8 cellular contexts compared by ENCODE assay signal in genomic region chr6:34655876-34656377, GRCh38. TPM values are rescaled to one million over a fixed set of nuclear protein-coding genes. Genes with fewer than 3 reads are reported as not detected.
DNase-seq lines count a peak whose midpoint lies in the region; ATAC-seq and TF ChIP-seq lines count a peak whose summit lies in the region.
"Not testable (repeated sequence)": the region's sequence is repeated elsewhere in the genome, so short reads cannot be mapped to it uniquely, and the experiment has no call there.

No MANE protein-coding gene starts in this region.

- intact Hi-C loops in activated CD4-positive, alpha-beta memory T cell treated with anti-CD3 and anti-CD28 coated beads for 36 hours (cut with micrococcal nuclease): loop anchor here (1.0 to 5.0 kb wide), 4 partner anchors 8 to 101 kb away; partner anchors contain the start of genes ILRUN and SNRPC
- intact Hi-C loops in body of pancreas (cut with DNase I): not testable (repeated sequence)
- intact Hi-C loops in aorta (cut with DNase I): loop anchor here in 1 of 2 donors (5.0 kb wide), 1 partner anchor 41 kb away; the partner anchor contains the start of gene ILRUN

- H3K4me3 ChIP-seq in MG63 (peak overlapping the region; percentile 48), fibroblast of villous mesenchyme (ENCODE audit: low read depth, low read length) (peak overlapping the region; percentile 22), mucosa of stomach (ENCODE audit: low read length) (peak overlapping the region; percentile 28), smooth muscle cell (peak overlapping the region; percentile 31)
- not testable (repeated sequence) for H3K4me3 ChIP-seq in body of pancreas; aorta (ENCODE audit: low read length in 2 of 2)

- H3K9me3 Mint-ChIP-seq in activated CD4-positive, alpha-beta memory T cell treated with anti-CD3 and anti-CD28 coated beads for 36 hours: not testable (repeated sequence)

- H3K36me3 Mint-ChIP-seq in activated CD4-positive, alpha-beta memory T cell treated with anti-CD3 and anti-CD28 coated beads for 36 hours: peaks cover 13% of the 10 kb centered on the region

- POLR2A ChIA-PET in activated CD4-positive, alpha-beta memory T cell treated with anti-CD3 and anti-CD28 coated beads for 36 hours (lab: Charles Lee): interaction anchor here (0.6 to 3.4 kb wide), 7 partner anchors 9 to 473 kb away, joined by 3 to 52 read pairs (median 7); partner anchors contain the start of genes ILRUN and SNRPC

- H3K27me3 Mint-ChIP-seq in activated CD4-positive, alpha-beta memory T cell treated with anti-CD3 and anti-CD28 coated beads for 36 hours: not testable (repeated sequence)

- not testable (repeated sequence) for H3K36me3 ChIP-seq in MG63; body of pancreas (replicated peaks in 1 of 2; ENCODE audit: insufficient read depth in 1 of 2, low read depth in 2 of 2); mucosa of stomach (ENCODE audit: control insufficient read depth, insufficient read depth, low read length); smooth muscle cell (ENCODE audit: low read depth); aorta (ENCODE audit: control insufficient read depth in 1 of 2, insufficient read depth in 2 of 2, low read length in 1 of 2)

- TF ChIP-seq CTCF in body of pancreas (IDR thresholded peaks at IDR 0.05); fibroblast of villous mesenchyme (IDR thresholded peaks at IDR 0.05; ENCODE audit: insufficient read depth, low read depth, low read length); smooth muscle cell (IDR thresholded peaks at IDR 0.05; ENCODE audit: borderline replicate concordance, insufficient read depth, poor library complexity, severe bottlenecking): not testable (repeated sequence)

- peaks cover 40% of the 10 kb centered on the region for H3F3A ChIP-seq in smooth muscle cell (ENCODE audit: low read depth)

- DNase-seq in MG63; activated CD4-positive, alpha-beta memory T cell treated with anti-CD3 and anti-CD28 coated beads for 36 hours; body of pancreas; fibroblast of villous mesenchyme (ENCODE audit: low read depth); smooth muscle cell (lab: John Stamatoyannopoulos, UW; ENCODE audit: unreplicated experiment); aorta: not testable (repeated sequence)

- TF ChIP-seq POLR2A in body of pancreas (IDR thresholded peaks at IDR 0.05): not testable (repeated sequence)

- peaks cover 55% of the 10 kb centered on the region for H3K4me1 Mint-ChIP-seq in activated CD4-positive, alpha-beta memory T cell treated with anti-CD3 and anti-CD28 coated beads for 36 hours (ENCODE audit: low read depth)

- H3K4me2 ChIP-seq in smooth muscle cell: peak overlapping the region; percentile 72

- peaks cover 50% of the 10 kb centered on the region for H3K4me1 ChIP-seq in body of pancreas
- H3K4me1 ChIP-seq in mucosa of stomach (ENCODE audit: control insufficient read depth, insufficient read depth, low read length): peaks cover 36% of the 10 kb centered on the region
- not testable (repeated sequence) for H3K4me1 ChIP-seq in smooth muscle cell (ENCODE audit: low read depth); aorta (ENCODE audit: control insufficient read depth in 1 of 2, insufficient read depth in 2 of 2, low read length in 2 of 2)

- peaks cover 65% of the 10 kb centered on the region for H3K79me2 ChIP-seq in smooth muscle cell (ENCODE audit: low read depth)

- peak; percentile 5 for ATAC-seq in GM18511 (IDR thresholded peaks at IDR 0.05; ENCODE audit: unreplicated experiment)
- not testable (repeated sequence) for ATAC-seq in body of pancreas; aorta (ENCODE audit: low FRiP score)

- H3K27ac Mint-ChIP-seq in activated CD4-positive, alpha-beta memory T cell treated with anti-CD3 and anti-CD28 coated beads for 36 hours: peak overlapping the region; percentile 93

- H4K20me1 ChIP-seq in smooth muscle cell (ENCODE audit: low read depth): peaks cover 75% of the 10 kb centered on the region

- WGBS in body of pancreas, 2 donors: 65 to 77% methylated on average over 11 of the region's 11 CpGs
- WGBS in smooth muscle cell (ENCODE audit: low lambda C conversion rate): 76% methylated on average over 11 of the region's 11 CpGs
- WGBS in aorta, 2 donors: 78 to 79% methylated on average over 11 of the region's 11 CpGs

- not testable (repeated sequence) for H2AFZ ChIP-seq in smooth muscle cell (ENCODE audit: low read depth)

- not testable (repeated sequence) for H3K9me3 ChIP-seq in MG63; body of pancreas; mucosa of stomach (ENCODE audit: control insufficient read depth, low read length); smooth muscle cell (replicated peaks; ENCODE audit: low read depth); aorta (ENCODE audit: control insufficient read depth, low read length)

- H3K27ac ChIP-seq in body of pancreas: peak overlapping the region; percentile 86 to 94 (median 88)
- peak overlapping the region; percentile 88 for H3K27ac ChIP-seq in smooth muscle cell (ENCODE audit: low read depth)
- peak overlapping the region; percentile 59 to 67 for H3K27ac ChIP-seq in aorta (ENCODE audit: low read depth in 1 of 2, low read length in 2 of 2)

- CTCF ChIA-PET in activated CD4-positive, alpha-beta memory T cell treated with anti-CD3 and anti-CD28 coated beads for 36 hours (lab: Charles Lee): interaction anchor here (0.7 to 1.7 kb wide), 2 partner anchors 8 to 18 kb away, joined by 3 to 20 read pairs; no protein-coding TSS in a partner anchor

- not testable (repeated sequence) for H3K27me3 ChIP-seq in MG63; body of pancreas; mucosa of stomach (ENCODE audit: control insufficient read depth, insufficient read depth, low read length); smooth muscle cell (ENCODE audit: low read depth); aorta (ENCODE audit: control insufficient read depth in 1 of 2, insufficient read depth in 2 of 2, low read length in 1 of 2)

- H3K4me3 Mint-ChIP-seq in activated CD4-positive, alpha-beta memory T cell treated with anti-CD3 and anti-CD28 coated beads for 36 hours: peak overlapping the region; percentile 67

- peak overlapping the region; percentile 53 for H3K9ac ChIP-seq in mucosa of stomach (ENCODE audit: low read length)
- peak overlapping the region; percentile 39 for H3K9ac ChIP-seq in smooth muscle cell (ENCODE audit: low read depth)

RNA-seq across cellular contexts. Expression of gene ILRUN, which starts 40.6 kb away (rescaled TPM):
- total RNA-seq in MG63 (2014; rRNA removed; shearing (Covaris generic); ENCODE audit: low replicate concordance): 25.9 and 26.1 TPM in 2 replicates
- total RNA-seq in activated CD4-positive, alpha-beta memory T cell treated with anti-CD3 and anti-CD28 coated beads for 36 hours: 10 to 100 TPM; 62.3 to 65.2 TPM
- 10 to 100 TPM; 24.6 to 32.6 TPM for total RNA-seq in body of pancreas
- 42.2 and 58.3 TPM in 2 replicates for total RNA-seq in fibroblast of villous mesenchyme
- total RNA-seq in smooth muscle cell: 23.9 and 24.5 TPM in 2 replicates
- polyA plus RNA-seq in smooth muscle cell: 7.5 and 9.0 TPM in 2 replicates
- total RNA-seq in aorta: 10 to 100 TPM; 69.7 to 76.6 TPM
- polyA plus RNA-seq in aorta: 10 to 100 TPM; 46.7 to 62.2 TPM
